3 cellular contexts compared by ENCODE assay signal in genomic region chr7:96786261-96786997, GRCh38.
TF ChIP-seq lines count a peak whose summit lies in the region.

No MANE protein-coding gene starts in this region.

TF ChIP-seq in SK-N-SH, 30 proteins besides CTCF, POLR2A, EP300 and RAD21:
- TF ChIP-seq TEAD4 (IDR thresholded peaks at IDR 0.05; ENCODE audit: borderline replicate concordance, insufficient read depth) (no peak), REST (IDR thresholded peaks at IDR 0.05; ENCODE audit: low read depth, low read length) (no peak)
TF ChIP-seq in SK-N-SH: peak in this region for 0.

TF ChIP-seq in SK-N-SH treated with all-trans-retinoic acid at 6 μM for 48 hours, 23 proteins besides CTCF, POLR2A, EP300 and RAD21:
- TF ChIP-seq ZNF8 (CRISPR knock-in tag; IDR thresholded peaks at IDR 0.05) (no peak), CSDC2 (CRISPR knock-in tag; IDR thresholded peaks at IDR 0.05) (no peak), ZFP3 (CRISPR knock-in tag; IDR thresholded peaks at IDR 0.05) (no peak), PPARA (CRISPR knock-in tag; IDR thresholded peaks at IDR 0.05; ENCODE audit: borderline replicate concordance) (no peak), ZNF565 (CRISPR knock-in tag; conservative IDR thresholded peaks at IDR 0.05; ENCODE audit: low read depth) (no peak)
- TF ChIP-seq, protein P1, sequence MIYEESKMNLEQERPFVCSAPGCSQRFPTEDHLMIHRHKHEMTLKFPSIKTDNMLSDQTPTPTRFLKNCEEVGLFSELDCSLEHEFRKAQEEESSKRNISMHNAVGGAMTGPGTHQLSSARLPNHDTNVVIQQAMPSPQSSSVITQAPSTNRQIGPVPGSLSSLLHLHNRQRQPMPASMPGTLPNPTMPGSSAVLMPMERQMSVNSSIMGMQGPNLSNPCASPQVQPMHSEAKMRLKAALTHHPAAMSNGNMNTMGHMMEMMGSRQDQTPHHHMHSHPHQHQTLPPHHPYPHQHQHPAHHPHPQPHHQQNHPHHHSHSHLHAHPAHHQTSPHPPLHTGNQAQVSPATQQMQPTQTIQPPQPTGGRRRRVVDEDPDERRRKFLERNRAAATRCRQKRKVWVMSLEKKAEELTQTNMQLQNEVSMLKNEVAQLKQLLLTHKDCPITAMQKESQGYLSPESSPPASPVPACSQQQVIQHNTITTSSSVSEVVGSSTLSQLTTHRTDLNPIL (CRISPR knock-in tag; IDR thresholded peaks at IDR 0.05; ENCODE audit: low read depth): no peak

TF ChIP-seq in H1, 55 proteins besides CTCF, POLR2A, EP300 and RAD21:
- TF ChIP-seq RBBP5 (IDR thresholded peaks at IDR 0.05; ENCODE audit: borderline replicate concordance, low read depth, low read length) (peak; percentile 42; the same call in 1 of the 2 replicates), SIN3A (conservative IDR thresholded peaks at IDR 0.05 in 1 of 2, IDR thresholded peaks at IDR 0.05 in 1 of 2; ENCODE audit: low read depth in 1 of 2, low read length in 2 of 2) (0 out of 4 replicates have a peak, but pooled peaks of 1 of the 2 experiments have one; percentile 19), TCF12 (IDR thresholded peaks at IDR 0.05; ENCODE audit: low read depth, low read length) (peak; percentile 68; the same call in 1 of the 2 replicates), ATF2 (IDR thresholded peaks at IDR 0.05; ENCODE audit: low read length) (peak; percentile 43; the same call in 1 of the 2 replicates), EGR1 (IDR thresholded peaks at IDR 0.05; ENCODE audit: borderline replicate concordance, low read depth, low read length) (no peak), ASH2L (IDR thresholded peaks at IDR 0.05; ENCODE audit: low read length) (peak; percentile 88), BACH1 (IDR thresholded peaks at IDR 0.05; ENCODE audit: low read length) (no peak), TEAD4 (IDR thresholded peaks at IDR 0.05; ENCODE audit: low read depth, low read length) (peak; percentile 61), SP1 (IDR thresholded peaks at IDR 0.05; ENCODE audit: low read depth, low read length) (peak; percentile 50; the same call in 1 of the 2 replicates), TBP (IDR thresholded peaks at IDR 0.05; ENCODE audit: low read depth, low read length) (0 out of 2 replicates have a peak, but pooled peaks have one; percentile 31)
